In the genomic region with DNA sequence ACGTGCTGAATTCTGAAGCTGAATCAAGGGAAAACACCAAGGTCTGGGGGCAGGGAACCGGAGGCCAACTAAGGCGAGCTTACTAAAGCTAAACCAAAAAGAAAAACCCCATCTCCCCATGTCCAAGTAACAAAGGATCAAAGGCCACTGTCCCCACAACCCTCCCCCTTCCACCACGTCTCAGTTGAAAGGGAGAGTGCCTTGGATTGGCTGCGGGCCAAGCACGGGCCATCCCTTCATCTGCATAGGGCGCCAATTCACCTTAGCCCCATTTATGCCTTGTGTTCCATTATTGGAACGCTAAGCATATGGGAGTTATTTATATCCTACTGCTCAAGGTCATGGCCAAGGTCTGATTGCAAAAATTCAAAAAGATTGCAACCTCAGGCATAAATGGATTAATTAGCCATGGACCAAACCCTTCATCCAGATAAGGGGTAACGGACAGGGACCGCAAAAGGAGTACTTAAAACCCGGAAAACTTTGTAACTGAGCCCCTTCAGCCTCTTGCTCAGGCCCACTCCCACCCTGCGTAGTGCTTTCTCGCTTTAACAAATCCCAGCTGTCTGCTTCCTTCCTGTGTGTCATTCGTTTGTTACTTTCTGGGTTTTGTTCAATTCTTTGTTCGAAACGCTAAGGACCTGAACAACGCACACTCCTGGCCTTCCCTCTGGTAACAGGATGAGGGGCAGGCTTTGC, we compare ENCODE assay signal across 8 cellular contexts. TPM values are rescaled to one million over a fixed set of nuclear protein-coding genes. Genes with fewer than 3 reads are reported as not detected.
A peak's percentile ranks its signal among the peaks of the same experiment; 100 is the strongest.
DNase-seq lines count a peak whose midpoint lies in the region; ATAC-seq and TF ChIP-seq lines count a peak whose summit lies in the region.

No MANE protein-coding gene starts in this region.

- H3K9me3 ChIP-seq in HUES48 (ENCODE audit: control insufficient read depth, insufficient read depth, low read length), result no peaks in the 10 kb centered on the region
- no peaks in the 10 kb centered on the region for H3K9me3 ChIP-seq in effector memory CD4-positive, alpha-beta T cell (ENCODE audit: control insufficient read depth, low read length)
- no peaks in the 10 kb centered on the region for H3K9me3 ChIP-seq in mucosa of stomach (ENCODE audit: control insufficient read depth, low read length)

- peak overlapping the region; percentile 88 for H3K27ac ChIP-seq in HUES48 (ENCODE audit: low read depth, low read length)
- peak overlapping the region; percentile 98 for H3K27ac ChIP-seq in effector memory CD4-positive, alpha-beta T cell (ENCODE audit: insufficient read depth, low read length, poor library complexity, severe bottlenecking)
- H3K27ac ChIP-seq in temporal lobe (ENCODE audit: low read depth, low read length), result peak overlapping the region; percentile 86

- peak overlapping the region; percentile 63 for H3K4me3 ChIP-seq in HUES48 (ENCODE audit: low read depth, low read length)
- peak overlapping the region; percentile 84 for H3K4me3 ChIP-seq in WI38 (ENCODE audit: low read depth, low read length)
- H3K4me3 ChIP-seq in effector memory CD4-positive, alpha-beta T cell (ENCODE audit: insufficient read depth, low read depth, low read length, poor library complexity, severe bottlenecking), result peak overlapping the region; percentile 93
- H3K4me3 ChIP-seq in mucosa of stomach (ENCODE audit: low read length), result peak overlapping the region; percentile 84

- peak; percentile 2 for ATAC-seq in GM18867 (IDR thresholded peaks at IDR 0.05; ENCODE audit: unreplicated experiment)
- ATAC-seq in GM18868 (IDR thresholded peaks at IDR 0.05; ENCODE audit: unreplicated experiment), result no peak
- no peak for ATAC-seq in HG03469 (IDR thresholded peaks at IDR 0.05; ENCODE audit: unreplicated experiment)

- peak in 2 of 3 donors; percentile 15 to 45 for DNase-seq in effector memory CD4-positive, alpha-beta T cell

- TF ChIP-seq CTCF in WI38 (IDR thresholded peaks at IDR 0.05; ENCODE audit: low read depth, low read length), result no peak

- H3K36me3 ChIP-seq in HUES48 (ENCODE audit: control insufficient read depth, insufficient read depth, low read length) (no peaks in the 10 kb centered on the region), mucosa of stomach (ENCODE audit: control insufficient read depth, insufficient read depth, low read length) (no peaks in the 10 kb centered on the region)
- peaks cover 7% of the 10 kb centered on the region for H3K36me3 ChIP-seq in effector memory CD4-positive, alpha-beta T cell (ENCODE audit: control insufficient read depth, insufficient read depth, low read length)

- H3K27me3 ChIP-seq in HUES48 (ENCODE audit: control insufficient read depth, insufficient read depth, low read length) (peaks cover 6% of the 10 kb centered on the region), mucosa of stomach (ENCODE audit: control insufficient read depth, insufficient read depth, low read length) (no peaks in the 10 kb centered on the region)
- no peaks in the 10 kb centered on the region for H3K27me3 ChIP-seq in effector memory CD4-positive, alpha-beta T cell (replicated peaks; ENCODE audit: control insufficient read depth, insufficient read depth, low read length, poor library complexity, severe bottlenecking)

- peak overlapping the region; percentile 48 for H3K9ac ChIP-seq in HUES48 (ENCODE audit: low read depth, low read length)
- H3K9ac ChIP-seq in mucosa of stomach (ENCODE audit: low read length), result peak overlapping the region; percentile 91

- H3K4me1 ChIP-seq in HUES48 (ENCODE audit: control insufficient read depth, insufficient read depth, low read length) (peaks cover 9% of the 10 kb centered on the region), mucosa of stomach (ENCODE audit: control insufficient read depth, insufficient read depth, low read length) (peaks cover 30% of the 10 kb centered on the region)
- H3K4me1 ChIP-seq in effector memory CD4-positive, alpha-beta T cell (ENCODE audit: control insufficient read depth, insufficient read depth, low read length, poor library complexity, severe bottlenecking), result peaks cover 17% of the 10 kb centered on the region

RNA-seq across cellular contexts. Expression of gene ATP6V0D1, which starts 0.8 kb away (rescaled TPM):
- 71.1 TPM for total RNA-seq in temporal lobe

RNA-seq across cellular contexts. Expression of gene AGRP, which starts 1.6 kb away (rescaled TPM):
- total RNA-seq in temporal lobe, result not detected

RNA-seq across cellular contexts. Expression of gene RIPOR1, which starts 46.9 kb away (rescaled TPM):
- total RNA-seq in temporal lobe, result 60.5 TPM

RNA-seq across cellular contexts. Expression of gene HSD11B2, which starts 50.8 kb away (rescaled TPM):
- not detected for total RNA-seq in temporal lobe
